Comparison of ENCODE assay signal across 8 cellular contexts in the genomic region with DNA sequence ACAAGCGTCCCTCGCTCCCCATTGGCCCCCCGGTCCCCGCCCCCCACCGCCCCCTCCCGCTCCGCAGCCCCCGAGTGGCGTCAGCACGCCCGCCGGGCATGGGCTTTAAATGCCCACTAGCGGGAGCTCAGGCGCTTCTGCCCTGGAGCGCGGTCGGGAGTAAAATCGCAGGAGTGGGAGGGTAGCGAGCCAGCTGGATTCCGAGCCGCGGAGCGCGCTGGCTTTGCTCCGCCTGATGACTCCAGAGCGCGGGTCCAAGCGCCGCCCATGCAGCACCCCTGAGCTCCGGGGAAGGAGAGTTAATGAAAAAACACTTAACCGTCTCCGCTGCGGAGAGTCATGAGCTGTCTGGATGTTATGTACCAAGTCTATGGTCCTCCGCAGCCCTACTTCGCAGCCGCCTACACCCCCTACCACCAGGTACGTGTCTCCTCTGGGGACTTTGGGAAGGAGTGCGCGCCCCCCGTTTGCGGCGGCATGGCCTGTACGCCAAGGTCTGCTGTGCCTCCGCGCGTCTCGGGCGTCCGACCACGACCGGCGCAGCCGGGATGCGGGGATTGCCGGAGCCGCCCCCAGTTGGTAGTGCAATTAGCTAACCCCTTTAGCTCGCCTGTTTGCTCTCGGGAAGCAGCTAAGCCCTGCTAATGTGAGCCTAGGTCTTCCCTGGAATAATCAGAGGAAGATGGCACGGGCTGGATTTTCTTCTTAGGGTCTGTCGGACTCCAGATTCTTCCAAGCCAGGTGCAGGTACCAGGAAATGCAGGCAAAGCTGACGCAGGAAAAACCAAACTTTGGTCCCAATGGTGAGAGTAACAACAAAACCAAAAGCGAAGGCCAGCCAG. TPM values are rescaled to one million over a fixed set of nuclear protein-coding genes. Genes with fewer than 3 reads are reported as not detected.
DNase-seq lines count a peak whose midpoint lies in the region; ATAC-seq, FAIRE-seq and TF ChIP-seq lines count a peak whose summit lies in the region.

A gene with protein sequence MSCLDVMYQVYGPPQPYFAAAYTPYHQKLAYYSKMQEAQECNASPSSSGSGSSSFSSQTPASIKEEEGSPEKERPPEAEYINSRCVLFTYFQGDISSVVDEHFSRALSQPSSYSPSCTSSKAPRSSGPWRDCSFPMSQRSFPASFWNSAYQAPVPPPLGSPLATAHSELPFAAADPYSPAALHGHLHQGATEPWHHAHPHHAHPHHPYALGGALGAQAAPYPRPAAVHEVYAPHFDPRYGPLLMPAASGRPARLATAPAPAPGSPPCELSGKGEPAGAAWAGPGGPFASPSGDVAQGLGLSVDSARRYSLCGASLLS (plus strand): TSS at position 134 of the 842 bp plus-strand sequence. CDS start 206 bp downstream, at position 340.

- no peaks in the 10 kb centered on the region for H3K9me2 ChIP-seq in Karpas-422 (replicated peaks; ENCODE audit: insufficient read depth, low read length)

- DNase-seq in activated naive CD4-positive, alpha-beta T cell treated with anti-CD3 and anti-CD28 coated beads, Interleukin-2, amount 10 ng/mL, durations not matched to agents 7 days and 5 days, result no peak
- no peak for DNase-seq in activated naive CD4-positive, alpha-beta T cell (lab: John Stamatoyannopoulos, UW)
- DNase-seq in LHCN-M2 (ENCODE audit: low read depth), result peak; percentile 86
- peak; percentile 25 for DNase-seq in astrocyte (ENCODE audit: low read depth)
- DNase-seq in gastrocnemius medialis, result peak; percentile 78 to 85
- no peak for DNase-seq in Karpas-422

- no peak for FAIRE-seq in astrocyte (lab: Jason Lieb, UNC)

- peak within 1 kb of the TSS; percentile 83 for H3K4me2 ChIP-seq in astrocyte (ENCODE audit: low read length)
- H3K4me2 ChIP-seq in Karpas-422 (ENCODE audit: low read depth, low read length, poor library complexity, severe bottlenecking), result no peak within 1 kb of the TSS

- CTCF ChIA-PET in activated naive CD4-positive, alpha-beta T cell treated with anti-CD3 and anti-CD28 coated beads, Interleukin-2, amount 10 ng/mL, durations not matched to agents 7 days and 5 days (lab: Charles Lee), result interaction anchor here (0.7 kb wide), 1 partner anchor 13 kb away, joined by 3 read pairs; no protein-coding TSS in a partner anchor

- H3K27ac Mint-ChIP-seq in activated naive CD4-positive, alpha-beta T cell treated with anti-CD3 and anti-CD28 coated beads, Interleukin-2, amount 10 ng/mL, durations not matched to agents 7 days and 5 days, result peak within 1 kb of the TSS; percentile 42
- H3K27ac Mint-ChIP-seq in astrocyte (ENCODE audit: unreplicated experiment), result peak within 1 kb of the TSS; percentile 30

- H3K4me1 ChIP-seq in astrocyte (ENCODE audit: insufficient read depth, low read length) (peaks cover 11% of the 10 kb centered on the region), iPS-15b (ENCODE audit: control insufficient read depth, insufficient read depth, low read length) (peaks cover 4% of the 10 kb centered on the region), gastrocnemius medialis (peaks cover 10 to 31% of the 10 kb centered on the region in 2 donors), Karpas-422 (ENCODE audit: low read length) (no peaks in the 10 kb centered on the region)

- peaks cover 90% of the 10 kb centered on the region for H3K27me3 Mint-ChIP-seq in activated naive CD4-positive, alpha-beta T cell treated with anti-CD3 and anti-CD28 coated beads, Interleukin-2, amount 10 ng/mL, durations not matched to agents 7 days and 5 days
- peaks cover 86% of the 10 kb centered on the region for H3K27me3 Mint-ChIP-seq in astrocyte (ENCODE audit: low read depth, unreplicated experiment)

- H3K4me3 ChIP-seq in astrocyte (ENCODE audit: insufficient read depth, low read depth, low read length) (peak within 1 kb of the TSS; percentile 40), iPS-15b (ENCODE audit: low read depth, low read length) (peak within 1 kb of the TSS; percentile 55), gastrocnemius medialis (peak within 1 kb of the TSS; percentile 69 to 91 (median 84)), Karpas-422 (ENCODE audit: low read length) (no peak within 1 kb of the TSS)

- peak; percentile 65 to 69 for ATAC-seq in gastrocnemius medialis
- ATAC-seq in HG03097 (IDR thresholded peaks at IDR 0.05; ENCODE audit: low FRiP score, unreplicated experiment), result no peak

- TF ChIP-seq CTCF in astrocyte (IDR thresholded peaks at IDR 0.05; ENCODE audit: insufficient read depth, low read depth, low read length), result no peak
- peak in 3 of 5 experiments; percentile 7 to 55 (median 46) for TF ChIP-seq CTCF in gastrocnemius medialis (IDR thresholded peaks at IDR 0.05 in 4 of 5, conservative IDR thresholded peaks at IDR 0.05 in 1 of 5)

- H3K79me2 ChIP-seq in astrocyte (ENCODE audit: insufficient read depth, low read length) (no peaks in the 10 kb centered on the region), Karpas-422 (ENCODE audit: low read length) (no peaks in the 10 kb centered on the region)

- H3K4me1 Mint-ChIP-seq in activated naive CD4-positive, alpha-beta T cell treated with anti-CD3 and anti-CD28 coated beads, Interleukin-2, amount 10 ng/mL, durations not matched to agents 7 days and 5 days, result peaks cover 15% of the 10 kb centered on the region
- no peaks in the 10 kb centered on the region for H3K4me1 Mint-ChIP-seq in astrocyte (ENCODE audit: low read depth, unreplicated experiment)

- peaks cover 2% of the 10 kb centered on the region for H3K36me3 Mint-ChIP-seq in activated naive CD4-positive, alpha-beta T cell treated with anti-CD3 and anti-CD28 coated beads, Interleukin-2, amount 10 ng/mL, durations not matched to agents 7 days and 5 days
- H3K36me3 Mint-ChIP-seq in astrocyte (ENCODE audit: low read depth, unreplicated experiment), result peaks cover 2% of the 10 kb centered on the region

- H3K9ac ChIP-seq in astrocyte (ENCODE audit: low read length), result no peak within 1 kb of the TSS
- no peak within 1 kb of the TSS for H3K9ac ChIP-seq in iPS-15b (ENCODE audit: low read depth, low read length)
- H3K9ac ChIP-seq in Karpas-422 (ENCODE audit: low read length), result no peak within 1 kb of the TSS

- H2AFZ ChIP-seq in astrocyte (ENCODE audit: low read depth, low read length) (peak within 1 kb of the TSS; percentile 74), Karpas-422 (ENCODE audit: low read length) (no peak within 1 kb of the TSS)

- intact Hi-C loops in gastrocnemius medialis (cut with DNase I; ENCODE audit: low total_unique reads), result loop anchor here (1.0 to 10.0 kb wide), 5 partner anchors 37 to 1399 kb away; no protein-coding TSS in a partner anchor

- in situ Hi-C loops in gastrocnemius medialis (cut with MboI; ENCODE audit: low sequenced_read_pairs in 4 of 4), result loop anchor here in 1 of 4 donors (5.0 kb wide), 1 partner anchor 293 kb away; no protein-coding TSS in a partner anchor

- H3K36me3 ChIP-seq in astrocyte (ENCODE audit: insufficient read depth, low read length), result no peaks in the 10 kb centered on the region
- H3K36me3 ChIP-seq in iPS-15b (ENCODE audit: control insufficient read depth, insufficient read depth, low read length), result no peaks in the 10 kb centered on the region
- no peaks in the 10 kb centered on the region for H3K36me3 ChIP-seq in gastrocnemius medialis
- no peaks in the 10 kb centered on the region for H3K36me3 ChIP-seq in Karpas-422 (ENCODE audit: insufficient read depth, low read length)

- H4K20me1 ChIP-seq in astrocyte (ENCODE audit: insufficient read depth, low read length) (peaks cover 3% of the 10 kb centered on the region), Karpas-422 (ENCODE audit: insufficient read depth, low read depth, low read length) (no peaks in the 10 kb centered on the region)

- H3K4me3 Mint-ChIP-seq in activated naive CD4-positive, alpha-beta T cell treated with anti-CD3 and anti-CD28 coated beads, Interleukin-2, amount 10 ng/mL, durations not matched to agents 7 days and 5 days, result peak within 1 kb of the TSS; percentile 35
- peak within 1 kb of the TSS; percentile 85 for H3K4me3 Mint-ChIP-seq in astrocyte (ENCODE audit: unreplicated experiment)

- peak; percentile 79 to 92 for TF ChIP-seq POLR2A in gastrocnemius medialis (IDR thresholded peaks at IDR 0.05)

- H3K9me3 ChIP-seq in astrocyte (ENCODE audit: insufficient read depth, low read depth, low read length) (no peaks in the 10 kb centered on the region), iPS-15b (ENCODE audit: control insufficient read depth, insufficient read depth, low read length) (no peaks in the 10 kb centered on the region), gastrocnemius medialis (no peaks in the 10 kb centered on the region), Karpas-422 (ENCODE audit: low read length) (no peaks in the 10 kb centered on the region)

- H3K9me3 Mint-ChIP-seq in activated naive CD4-positive, alpha-beta T cell treated with anti-CD3 and anti-CD28 coated beads, Interleukin-2, amount 10 ng/mL, durations not matched to agents 7 days and 5 days, result no peaks in the 10 kb centered on the region
- H3K9me3 Mint-ChIP-seq in astrocyte (ENCODE audit: unreplicated experiment), result peaks cover 4% of the 10 kb centered on the region

- H3K27me3 ChIP-seq in astrocyte (ENCODE audit: insufficient read depth, low read length) (peaks cover 94% of the 10 kb centered on the region), iPS-15b (ENCODE audit: control insufficient read depth, insufficient read depth, low read length) (peaks cover 98% of the 10 kb centered on the region), gastrocnemius medialis (peaks cover 0 to 4% (median 0%) of the 10 kb centered on the region in 3 donors), Karpas-422 (ENCODE audit: low read length) (no peaks in the 10 kb centered on the region)

- H3K27ac ChIP-seq in astrocyte (ENCODE audit: low read depth, low read length) (no peak within 1 kb of the TSS), gastrocnemius medialis (peak within 1 kb of the TSS; percentile 90 to 99 (median 97)), Karpas-422 (ENCODE audit: low read length) (no peak within 1 kb of the TSS)

RNA-seq across cellular contexts. Expression of the gene that starts here (rescaled TPM):
- 0.19 and 0.75 TPM in 2 replicates for total RNA-seq in LHCN-M2 (2014; rRNA removed)
- polyA plus RNA-seq in LHCN-M2 (2012), result 4.2 TPM
- 1.2 and 1.7 TPM in 2 replicates for total RNA-seq in astrocyte
- 10 to 100 TPM in 2 of 4 donors, 1 to 10 TPM in 2; 4.9 to 27.5 (median 10.1) TPM for total RNA-seq in gastrocnemius medialis
- not detected in 2 replicates for total RNA-seq in Karpas-422 (2014; rRNA removed; shearing (Covaris generic); ENCODE audit: low replicate concordance)

Comparison
In these comparisons a context has a peak if more than half of its experiments do, and no peak if none do; other contexts are left out.
1. DNase-seq: peak in LHCN-M2 (single experiment), astrocyte (single experiment) and gastrocnemius medialis (2 of 2); none in activated naive CD4-positive, alpha-beta T cell treated with anti-CD3 and anti-CD28 coated beads, Interleukin-2, amount 10 ng/mL, durations not matched to agents 7 days and 5 days (single experiment), activated naive CD4-positive, alpha-beta T cell (0 of 4) and Karpas-422 (single experiment).
2. H3K27ac ChIP-seq: peak in gastrocnemius medialis (4 of 4); none in astrocyte (single experiment) and Karpas-422 (single experiment).